23 cellular contexts compared by ENCODE assay signal in the genomic region with DNA sequence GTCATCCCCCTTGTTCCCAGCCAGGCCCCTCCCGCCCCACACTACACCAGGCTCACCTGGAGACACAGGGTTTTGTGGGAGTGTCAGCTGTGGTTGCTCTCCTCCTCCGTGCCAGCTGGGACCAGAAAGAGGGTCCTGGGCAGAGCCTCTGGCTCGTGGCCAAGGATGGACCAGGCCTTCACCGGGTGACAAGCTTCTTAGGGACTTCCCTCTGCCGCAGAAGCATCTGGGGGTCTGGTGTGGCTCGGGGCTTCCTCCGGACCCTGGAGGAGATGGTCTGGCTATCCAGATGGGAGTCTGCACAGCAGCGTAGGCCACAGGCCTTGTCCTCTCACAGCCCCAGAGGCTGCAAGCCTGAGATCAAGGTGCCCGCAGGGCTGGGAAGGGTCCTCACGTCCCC.
"Had no signal": no experiment of that assay in that cellular context is flagged by ENCODE, and none has a peak within 500 bp of the region (broad histone marks: within the 10 kb centered on the region; RNA-seq: fewer than 3 reads in every experiment).

No MANE protein-coding gene starts in this region.

- ATAC-seq: foreskin keratinocyte, gastroesophageal sphincter, heart right ventricle, left lung, left ventricle myocardium superior, lower lobe of right lung, mucosa of descending colon had no signal

- H3K27ac ChIP-seq: coronary artery, dorsolateral prefrontal cortex, esophagus muscularis mucosa, foreskin keratinocyte, gastroesophageal sphincter, heart right ventricle, left lung, lower lobe of right lung had no signal

- H3K36me3 Mint-ChIP-seq: mesothelial cell of epicardium, naive B cell had no signal

- H3K27me3 ChIP-seq: dorsolateral prefrontal cortex, foreskin keratinocyte, gastroesophageal sphincter had no signal

- H3K4me3 ChIP-seq: coronary artery, dorsolateral prefrontal cortex, esophagus muscularis mucosa, gastroesophageal sphincter, heart right ventricle, left lung, lower lobe of right lung, mucosa of descending colon had no signal

- H3K4me1 Mint-ChIP-seq: naive B cell had no signal

- H3K4me3 Mint-ChIP-seq: mesothelial cell of epicardium, naive B cell had no signal

- H3K27ac Mint-ChIP-seq: mesothelial cell of epicardium, naive B cell had no signal

- FAIRE-seq: colon, endothelial cell of umbilical vein, frontal cortex, islet of Langerhans, keratinocyte had no signal

- H3K36me3 ChIP-seq: esophagus muscularis mucosa, gastroesophageal sphincter, heart right ventricle, left lung, lower lobe of right lung had no signal

- H3K9me3 ChIP-seq: esophagus muscularis mucosa, gastroesophageal sphincter, heart right ventricle, left lung, lower lobe of right lung, mucosa of descending colon had no signal

- DNase-seq: dermis blood vessel endothelial cell; dorsolateral prefrontal cortex; effector CD4-positive, alpha-beta T cell; effector memory CD4-positive, alpha-beta T cell; foreskin keratinocyte; heart right ventricle; hippocampal formation; kidney glomerular epithelial cell; left ventricle myocardium superior; lower lobe of right lung; mesenchymal stem cell; mucosa of descending colon; naive B cell had no signal

- H3K4me1 ChIP-seq: foreskin keratinocyte, gastroesophageal sphincter had no signal

- H3K9me3 Mint-ChIP-seq: mesothelial cell of epicardium, naive B cell had no signal
